In the genomic region with DNA sequence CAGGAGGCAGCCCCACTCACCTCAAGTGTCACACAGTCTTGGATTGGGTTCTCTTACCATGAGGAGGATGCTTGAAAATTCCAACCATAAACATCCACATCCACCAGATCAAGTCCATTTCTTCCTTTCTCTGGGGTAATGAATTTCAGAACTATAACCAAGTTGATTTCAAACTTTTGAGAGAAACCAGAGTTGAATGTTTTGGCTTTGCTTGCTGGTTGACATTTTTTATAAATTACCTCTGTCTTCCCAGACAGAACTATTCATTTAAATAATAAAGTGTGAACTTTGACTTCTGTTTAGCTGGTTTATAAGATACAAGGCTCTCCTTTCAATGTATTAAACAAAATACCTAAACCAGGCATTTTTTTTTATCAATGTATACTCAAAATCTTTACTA, we compare ENCODE assay signal across 27 cellular contexts.
"Had no signal": no experiment of that assay in that cellular context is flagged by ENCODE, and none has a peak within 500 bp of the region (broad histone marks: within the 10 kb centered on the region; RNA-seq: fewer than 3 reads in every experiment).

No MANE protein-coding gene starts in this region.

- ATAC-seq: natural killer cell; psoas muscle; right cardiac atrium; right lobe of liver; stimulated activated memory B cell treated with anti-CD40 and anti-IgM and Interleukin-4, amounts not matched to agents 10 μg/mL and 1 μg/mL and 100 μg/mL, for 72 hours; stimulated activated naive CD8-positive, alpha-beta T cell treated with anti-CD3 and anti-CD28 coated beads, Interleukin-15, amount 100 ng/mL, for 72 hours; stimulated activated naive CD8-positive, alpha-beta T cell treated with anti-CD3 and anti-CD28 coated beads, Interleukin-15, Interleukin-2, amounts not matched to agents 100 U/mL and 50 U/mL, for 24 hours had no signal

- H3K27me3 ChIP-seq: neural progenitor cell, ovary, right lobe of liver, spleen, thyroid gland, tibial nerve, upper lobe of left lung, vagina had no signal

- H3K4me1 ChIP-seq: neural progenitor cell, parathyroid adenoma, psoas muscle, right lobe of liver, spleen, thyroid gland, vagina had no signal

- H3K36me3 ChIP-seq: neural progenitor cell, ovary, right lobe of liver, spleen, thoracic aorta, thyroid gland, tibial nerve, upper lobe of left lung, vagina had no signal

- H2AFZ ChIP-seq: neural progenitor cell, parathyroid adenoma had no signal

- DNase-seq: natural killer cell; occipital lobe; ovary; posterior cingulate gyrus; psoas muscle; right cardiac atrium; right lobe of liver; spleen; stimulated activated CD4-positive, alpha-beta T cell treated with anti-CD3 and anti-CD28 coated beads, Interleukin-12 subunit alpha, Interleukin-12 subunit beta, amount 100 ng/mL, for 4 hours; stimulated activated CD4-positive, alpha-beta T cell treated with anti-CD3 and anti-CD28 coated beads, Interleukin-1b, Interleukin-23, amount 100 ng/mL, for 48 hours; stimulated activated CD4-positive, alpha-beta T cell treated with anti-CD3 and anti-CD28 coated beads, Interleukin-4, amount 100 ng/mL, for 1 hour; stimulated activated CD4-positive, alpha-beta T cell treated with anti-CD3 and anti-CD28 coated beads, Interleukin-4, amount 100 ng/mL, for 4 hours; stimulated activated CD8-positive, alpha-beta memory T cell treated with anti-CD3 and anti-CD28 coated beads, Interleukin-4, amount 100 ng/mL, for 48 hours; stimulated activated naive CD4-positive, alpha-beta T cell; stimulated activated naive CD8-positive, alpha-beta T cell treated with anti-CD3 and anti-CD28 coated beads, Interleukin-15, amount 100 ng/mL, for 72 hours; stimulated activated naive CD8-positive, alpha-beta T cell treated with anti-CD3 and anti-CD28 coated beads, Interleukin-15, Interleukin-2, amounts not matched to agents 100 U/mL and 50 U/mL, for 24 hours; thyroid gland; trophoblast cell; upper lobe of left lung had no signal

- H3K4me2 ChIP-seq: neural progenitor cell, smooth muscle cell had no signal

- H3K79me2 ChIP-seq: parathyroid adenoma had no signal

- H3K4me3 ChIP-seq: neural progenitor cell, ovary, psoas muscle, right lobe of liver, skin epidermis, smooth muscle cell, spleen, thoracic aorta, thyroid gland, tibial nerve, upper lobe of left lung, vagina had no signal

- H3K27ac ChIP-seq: neural progenitor cell, ovary, parathyroid adenoma, psoas muscle, right lobe of liver, skin epidermis, spleen, thoracic aorta, thyroid gland, tibial nerve, upper lobe of left lung, vagina had no signal

- H3K9me3 ChIP-seq: ovary, psoas muscle, right lobe of liver, spleen, thoracic aorta, thyroid gland, tibial nerve, upper lobe of left lung, vagina had no signal
